Comparison of ENCODE assay signal across 8 cellular contexts in the genomic region with DNA sequence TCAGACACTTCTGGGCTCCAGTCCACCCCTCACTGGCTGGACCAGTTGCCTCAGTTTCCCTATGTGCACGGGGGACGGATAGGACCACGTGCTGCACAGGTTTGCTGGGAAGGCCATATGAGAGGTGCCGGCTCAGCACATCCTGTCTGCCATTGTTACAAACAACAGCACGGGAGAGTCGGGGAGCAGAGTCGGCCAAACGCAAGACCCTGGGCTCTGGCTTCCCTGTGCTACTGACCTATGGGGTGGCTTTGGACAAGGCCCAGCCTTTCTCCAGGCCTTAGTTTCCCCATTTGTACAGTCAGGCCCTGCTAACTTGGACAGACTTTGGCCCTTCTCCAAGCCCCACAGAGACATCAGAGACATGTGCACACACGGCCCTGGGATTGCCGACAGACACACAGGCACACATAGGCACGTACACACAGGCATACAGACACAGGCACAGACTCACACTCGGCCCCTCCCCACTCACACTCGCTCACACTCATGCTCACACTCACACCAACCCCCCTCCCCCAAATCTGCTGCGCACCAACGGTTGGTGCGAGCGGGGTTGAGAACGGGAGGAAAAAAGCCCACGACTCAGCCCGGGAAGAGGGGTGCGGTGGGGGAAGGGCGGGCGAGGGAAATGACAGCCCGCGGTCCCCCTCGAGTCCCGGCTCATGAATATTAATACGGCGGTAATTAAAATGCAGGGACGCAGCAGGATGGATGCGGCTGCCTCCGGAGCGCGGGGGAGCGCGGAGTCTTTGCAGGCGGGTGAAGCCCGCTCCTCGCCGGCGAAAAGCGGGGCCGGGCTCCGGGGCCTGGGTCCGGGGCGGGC.
DNase-seq lines count a peak whose midpoint lies in the region; ATAC-seq and TF ChIP-seq lines count a peak whose summit lies in the region.

No MANE protein-coding gene starts in this region.

- WGBS in smooth muscle cell (ENCODE audit: low lambda C conversion rate) = 11% methylated on average over 41 of the region's 46 CpGs

- H3K36me3 ChIP-seq in SK-N-MC (ENCODE audit: insufficient read depth, low read length) (no peaks in the 10 kb centered on the region), kidney epithelial cell (ENCODE audit: control insufficient read depth, insufficient read depth, low read length) (no peaks in the 10 kb centered on the region), smooth muscle cell (ENCODE audit: low read depth) (no peaks in the 10 kb centered on the region)

- no peaks in the 10 kb centered on the region for H3K27me3 ChIP-seq in kidney epithelial cell (ENCODE audit: control insufficient read depth, insufficient read depth, low read length)
- no peaks in the 10 kb centered on the region for H3K27me3 ChIP-seq in smooth muscle cell (ENCODE audit: low read depth)

- no peak for TF ChIP-seq CTCF in MCF 10A (IDR thresholded peaks at IDR 0.05; ENCODE audit: unreplicated experiment)
- no peak for TF ChIP-seq CTCF in kidney epithelial cell (IDR thresholded peaks at IDR 0.05; ENCODE audit: insufficient read depth, low read length, poor library complexity, severe bottlenecking)
- no peak for TF ChIP-seq CTCF in smooth muscle cell (IDR thresholded peaks at IDR 0.05; ENCODE audit: borderline replicate concordance, insufficient read depth, poor library complexity, severe bottlenecking)

- peaks cover 59% of the 10 kb centered on the region for H3K4me1 Mint-ChIP-seq in MCF 10A (ENCODE audit: insufficient read depth, unreplicated experiment)

- peaks cover 52% of the 10 kb centered on the region for H3K4me1 ChIP-seq in smooth muscle cell (ENCODE audit: low read depth)

- H3K4me3 ChIP-seq in SK-N-MC (peak overlapping the region; percentile 77), kidney epithelial cell (ENCODE audit: low read depth, low read length) (peak overlapping the region; percentile 18), smooth muscle cell (peak overlapping the region; percentile 47)

- H3K27ac ChIP-seq in SK-N-MC (peak overlapping the region; percentile 100), smooth muscle cell (ENCODE audit: low read depth) (peak overlapping the region; percentile 100)

- ATAC-seq in HG02571 (IDR thresholded peaks at IDR 0.05; ENCODE audit: unreplicated experiment) (peak; percentile 21), GM21390 (IDR thresholded peaks at IDR 0.05; ENCODE audit: unreplicated experiment) (no peak)

- peak overlapping the region; percentile 93 for H3K27ac Mint-ChIP-seq in MCF 10A (ENCODE audit: low read depth, unreplicated experiment)

- CTCF ChIA-PET in MCF 10A (lab: Yijun Ruan, JAX) = interaction anchor here (0.7 kb wide), 1 partner anchor 105 kb away, joined by 3 read pairs; no protein-coding TSS in a partner anchor

- POLR2A ChIA-PET in MCF 10A (lab: Yijun Ruan, JAX) = interaction anchor here (0.8 to 7.7 kb wide), 6 partner anchors 7 to 348 kb away, joined by 3 to 155 read pairs (median 8); no protein-coding TSS in a partner anchor

- DNase-seq in COLO668 (lab: John Stamatoyannopoulos, UW; ENCODE audit: unreplicated experiment) (peak; percentile 63), SK-N-MC (ENCODE audit: low read depth, low spot score) (no peak), MCF 10A (ENCODE audit: unreplicated experiment) (peak; percentile 70), kidney epithelial cell (ENCODE audit: low read depth) (no peak), smooth muscle cell (lab: John Stamatoyannopoulos, UW; ENCODE audit: unreplicated experiment) (no peak), OCI-M2 (lab: John Stamatoyannopoulos, UW; ENCODE audit: unreplicated experiment) (no peak)

- peaks cover under 1% of the 10 kb centered on the region for H3K36me3 Mint-ChIP-seq in MCF 10A (ENCODE audit: insufficient read depth, unreplicated experiment)

- peaks cover 31% of the 10 kb centered on the region for H3K79me2 ChIP-seq in smooth muscle cell (ENCODE audit: low read depth)

- H3F3A ChIP-seq in smooth muscle cell (ENCODE audit: low read depth) = peaks cover 48% of the 10 kb centered on the region

- H3K9me3 ChIP-seq in SK-N-MC (ENCODE audit: low read depth, low read length) = no peaks in the 10 kb centered on the region
- no peaks in the 10 kb centered on the region for H3K9me3 ChIP-seq in smooth muscle cell (replicated peaks; ENCODE audit: low read depth)

- TSS peak; percentile 35 for BruUV-seq in MCF 10A (replicated peaks; lab: Mats Ljungman, UMichigan)

- H3K27me3 Mint-ChIP-seq in MCF 10A (ENCODE audit: insufficient read depth, unreplicated experiment) = no peaks in the 10 kb centered on the region

- no peak overlapping the region for H2AFZ ChIP-seq in smooth muscle cell (ENCODE audit: low read depth)

- H4K20me1 ChIP-seq in smooth muscle cell (ENCODE audit: low read depth) = no peaks in the 10 kb centered on the region

- peak overlapping the region; percentile 84 for H3K4me2 ChIP-seq in smooth muscle cell

- intact Hi-C loops in MCF 10A (cut with micrococcal nuclease) = loop anchor here (2.0 to 5.0 kb wide), 2 partner anchors 75 to 119 kb away; no protein-coding TSS in a partner anchor

- H3K9ac ChIP-seq in SK-N-MC (ENCODE audit: insufficient read length) = peak overlapping the region; percentile 78
- peak overlapping the region; percentile 96 for H3K9ac ChIP-seq in smooth muscle cell (ENCODE audit: low read depth)

- no peaks in the 10 kb centered on the region for H3K9me3 Mint-ChIP-seq in MCF 10A (ENCODE audit: unreplicated experiment)

- H3K4me3 Mint-ChIP-seq in MCF 10A (ENCODE audit: unreplicated experiment) = peak overlapping the region; percentile 69

Comparison
In these comparisons a context has a peak if more than half of its experiments do, and no peak if none do; other contexts are left out.
1. DNase-seq: peak in COLO668 (single experiment) and MCF 10A (single experiment); none in SK-N-MC (single experiment), kidney epithelial cell (single experiment), smooth muscle cell (single experiment) and OCI-M2 (single experiment).
2. H3K4me3 ChIP-seq: peak in every context shown above with its lines; median percentile 77 in SK-N-MC; 47 in smooth muscle cell; 18 in kidney epithelial cell.